Comparison of ENCODE assay signal across 1 cellular context in the genomic region with DNA sequence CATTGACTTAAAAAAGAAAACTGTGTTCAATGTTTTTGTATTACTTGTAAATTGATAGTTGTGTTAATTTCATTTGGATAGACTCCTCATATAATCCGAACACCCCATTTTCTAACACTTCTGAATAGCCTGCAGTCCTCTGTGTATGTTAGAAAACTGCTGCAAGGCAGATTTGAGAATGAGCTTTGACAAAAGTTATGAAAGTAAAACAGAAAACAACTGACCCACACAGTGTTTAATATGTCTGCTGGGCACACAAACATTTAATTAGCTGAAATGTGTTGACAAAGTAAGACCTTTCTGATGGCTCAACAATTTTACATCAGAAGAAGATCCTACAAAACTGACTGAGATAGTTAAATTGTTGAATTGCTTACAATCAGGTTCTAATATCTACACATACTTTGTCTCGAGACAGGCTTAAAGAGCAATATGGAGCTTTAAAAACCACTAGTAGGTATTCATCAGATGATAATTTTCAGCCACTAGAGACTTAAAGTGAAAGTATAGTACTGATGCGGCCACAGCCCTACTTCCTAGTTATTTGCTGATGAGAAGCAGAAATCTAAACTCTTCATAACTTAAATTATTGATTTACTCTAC.
TF ChIP-seq lines count a peak whose summit lies in the region.

No MANE protein-coding gene starts in this region.

TF ChIP-seq in HepG2, 621 proteins besides CTCF, POLR2A, EP300 and RAD21:
- no peak for TF ChIP-seq JDP2 (CRISPR knock-in tag; IDR thresholded peaks at IDR 0.05; ENCODE audit: borderline replicate concordance)
- TF ChIP-seq FIP1L1 (IDR thresholded peaks at IDR 0.05; ENCODE audit: borderline replicate concordance, insufficient read depth, low read depth, low read length), result no peak
- TF ChIP-seq ZIK1 (CRISPR knock-in tag; IDR thresholded peaks at IDR 0.05; ENCODE audit: borderline replicate concordance, low read depth), result no peak
